Comparison of ENCODE assay signal across 1 cellular context in genomic region chr3:139541898-139542288, GRCh38.
TF ChIP-seq lines count a peak whose summit lies in the region.

No MANE protein-coding gene starts in this region.

TF ChIP-seq in HCT116, 20 proteins besides CTCF, POLR2A, EP300 and RAD21 (continued from another document):
- TF ChIP-seq YY1 (IDR thresholded peaks at IDR 0.05; ENCODE audit: extremely low read depth, insufficient replicate concordance, low read depth, low read length) (no peak), SP1 (IDR thresholded peaks at IDR 0.05; ENCODE audit: low read depth) (no peak), CBX3 (IDR thresholded peaks at IDR 0.05; ENCODE audit: low read depth) (no peak), EZH2phosphoT487 (IDR thresholded peaks at IDR 0.05; ENCODE audit: borderline replicate concordance) (no peak), SRF (IDR thresholded peaks at IDR 0.05; ENCODE audit: low read depth) (no peak), EZH2 (IDR thresholded peaks at IDR 0.05) (no peak), ELF1 (IDR thresholded peaks at IDR 0.05; ENCODE audit: borderline replicate concordance, low read depth) (no peak)
- TF ChIP-seq, protein P1, sequence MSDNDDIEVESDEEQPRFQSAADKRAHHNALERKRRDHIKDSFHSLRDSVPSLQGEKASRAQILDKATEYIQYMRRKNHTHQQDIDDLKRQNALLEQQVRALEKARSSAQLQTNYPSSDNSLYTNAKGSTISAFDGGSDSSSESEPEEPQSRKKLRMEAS (IDR thresholded peaks at IDR 0.05): no peak
